28 cellular contexts compared by ENCODE assay signal in the genomic region with DNA sequence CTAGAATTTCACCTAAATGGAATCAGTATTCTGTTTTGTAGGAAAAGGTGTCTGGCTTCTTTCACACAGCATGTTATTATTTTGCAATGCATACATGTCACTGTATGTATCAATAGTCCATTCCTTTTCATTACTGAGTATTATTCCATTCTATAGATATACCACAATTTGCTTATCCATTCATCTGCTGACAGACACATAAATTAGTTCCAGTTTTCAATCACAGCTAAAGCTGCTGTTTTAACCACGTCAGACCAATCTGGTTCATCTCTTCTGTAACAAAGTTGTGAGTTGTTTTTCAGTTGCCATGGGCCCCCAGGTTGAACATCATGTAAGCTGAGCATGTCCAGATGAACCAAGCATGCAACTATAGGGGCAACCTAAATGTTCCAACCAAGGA.
A peak's percentile ranks its signal among the peaks of the same experiment; 100 is the strongest.
DNase-seq lines count a peak whose midpoint lies in the region; ATAC-seq and TF ChIP-seq lines count a peak whose summit lies in the region.
"Had no signal": no experiment of that assay in that cellular context is flagged by ENCODE, and none has a peak within 500 bp of the region (broad histone marks: within the 10 kb centered on the region; RNA-seq: fewer than 3 reads in every experiment).

No MANE protein-coding gene starts in this region.

- peak overlapping the region; percentile 16 for H3K27ac Mint-ChIP-seq in activated CD4-positive, alpha-beta memory T cell treated with anti-CD3 and anti-CD28 coated beads for 36 hours
- no peak overlapping the region for H3K27ac Mint-ChIP-seq in activated CD4-positive, alpha-beta memory T cell treated with anti-CD3 and anti-CD28 coated beads, Interleukin-2, amount 10 ng/mL, durations not matched to agents 7 days and 5 days
- peak overlapping the region; percentile 63 for H3K27ac Mint-ChIP-seq in CD4-positive, alpha-beta T cell
- H3K27ac Mint-ChIP-seq in T-helper 17 cell (peak overlapping the region; percentile 97), memory B cell (peak overlapping the region; percentile 45)
- H3K27ac Mint-ChIP-seq: progenitor cell of endocrine pancreas; T-helper 2 cell treated with Interferon-gamma antibody and Interleukin-4, amounts not matched to agents 5 μg/mL and 100 μg/mL, for 36 hours had no signal

- no peak for TF ChIP-seq CTCF in CD4-positive, alpha-beta T cell (IDR thresholded peaks at IDR 0.05)
- TF ChIP-seq CTCF in dorsolateral prefrontal cortex (IDR thresholded peaks at IDR 0.05 in 54 of 56, conservative IDR thresholded peaks at IDR 0.05 in 2 of 56; ENCODE audit: low read depth in 1 of 56, partially characterized antibody in 56 of 56): no peak

- no peaks in the 10 kb centered on the region for H3K27me3 ChIP-seq in CD4-positive, alpha-beta T cell (ENCODE audit: control insufficient read depth, insufficient read depth, low read length)
- H3K27me3 ChIP-seq in dorsolateral prefrontal cortex: no peaks in the 10 kb centered on the region
- H3K27me3 ChIP-seq: adrenal gland, body of pancreas, gastrocnemius medialis, sigmoid colon, tibial artery had no signal

- H3K4me1 Mint-ChIP-seq in activated CD4-positive, alpha-beta memory T cell treated with anti-CD3 and anti-CD28 coated beads for 36 hours (ENCODE audit: low read depth): peaks cover 75% of the 10 kb centered on the region
- peaks cover 58% of the 10 kb centered on the region for H3K4me1 Mint-ChIP-seq in activated CD4-positive, alpha-beta memory T cell treated with anti-CD3 and anti-CD28 coated beads, Interleukin-2, amount 10 ng/mL, durations not matched to agents 7 days and 5 days
- H3K4me1 Mint-ChIP-seq in CD4-positive, alpha-beta T cell (ENCODE audit: low read depth): peaks cover 82% of the 10 kb centered on the region
- H3K4me1 Mint-ChIP-seq in T-helper 17 cell (peaks cover 57% of the 10 kb centered on the region), memory B cell (peaks cover 41% of the 10 kb centered on the region)

- H3K4me3 ChIP-seq in dorsolateral prefrontal cortex: no peak overlapping the region
- H3K4me3 ChIP-seq: adrenal gland, body of pancreas, gastrocnemius medialis, HAP-1, sigmoid colon, tibial artery had no signal

- peaks cover 48% of the 10 kb centered on the region for H3K36me3 Mint-ChIP-seq in activated CD4-positive, alpha-beta memory T cell treated with anti-CD3 and anti-CD28 coated beads for 36 hours
- peaks cover 59% of the 10 kb centered on the region for H3K36me3 Mint-ChIP-seq in activated CD4-positive, alpha-beta memory T cell treated with anti-CD3 and anti-CD28 coated beads, Interleukin-2, amount 10 ng/mL, durations not matched to agents 7 days and 5 days (ENCODE audit: low read depth)
- peaks cover 83% of the 10 kb centered on the region for H3K36me3 Mint-ChIP-seq in CD4-positive, alpha-beta T cell (ENCODE audit: low read depth)
- H3K36me3 Mint-ChIP-seq in T-helper 17 cell (ENCODE audit: low read depth) (peaks cover 20% of the 10 kb centered on the region), memory B cell (peaks cover 36% of the 10 kb centered on the region)

- H3K9me3 ChIP-seq in CD4-positive, alpha-beta T cell (ENCODE audit: control insufficient read depth, low read length): no peaks in the 10 kb centered on the region
- H3K9me3 ChIP-seq in T-helper 17 cell (ENCODE audit: control insufficient read depth, low read length, poor library complexity, severe bottlenecking): no peaks in the 10 kb centered on the region
- H3K9me3 ChIP-seq: adrenal gland, body of pancreas, Caco-2, gastrocnemius medialis, sigmoid colon, tibial artery had no signal

- H3K4me3 Mint-ChIP-seq in activated CD4-positive, alpha-beta memory T cell treated with anti-CD3 and anti-CD28 coated beads for 36 hours: no peak overlapping the region
- no peak overlapping the region for H3K4me3 Mint-ChIP-seq in activated CD4-positive, alpha-beta memory T cell treated with anti-CD3 and anti-CD28 coated beads, Interleukin-2, amount 10 ng/mL, durations not matched to agents 7 days and 5 days
- peak overlapping the region; percentile 6 for H3K4me3 Mint-ChIP-seq in CD4-positive, alpha-beta T cell
- peak overlapping the region; percentile 47 for H3K4me3 Mint-ChIP-seq in T-helper 17 cell
- H3K4me3 Mint-ChIP-seq in memory B cell: no peak overlapping the region
- H3K4me3 Mint-ChIP-seq: T-helper 2 cell treated with Interferon-gamma antibody and Interleukin-4, amounts not matched to agents 5 μg/mL and 100 μg/mL, for 36 hours had no signal

- DNase-seq in activated CD4-positive, alpha-beta memory T cell treated with anti-CD3 and anti-CD28 coated beads for 36 hours: peak; percentile 18
- no peak for DNase-seq in activated CD4-positive, alpha-beta memory T cell treated with anti-CD3 and anti-CD28 coated beads, Interleukin-2, amount 10 ng/mL, durations not matched to agents 7 days and 5 days
- no peak for DNase-seq in CD4-positive, alpha-beta T cell
- DNase-seq in T-helper 17 cell (no peak), memory B cell (ENCODE audit: low spot score in 2 of 2) (no peak), NCI-H1694 treated with DMSO at 0.1 percent for 48 hours (lab: John Stamatoyannopoulos, UW) (no peak), RPMI8226 (no peak), dorsolateral prefrontal cortex (no peak)
- DNase-seq: activated CD4-positive, alpha-beta T cell treated with anti-CD3 and anti-CD28 coated beads for 48 hours; adrenal gland; body of pancreas; Caco-2; cerebellar nuclear complex; DMS53; gastrocnemius medialis; Kasumi-1; NCI-H1436 treated with DMSO at 0.1 percent for 48 hours; NCI-H226; NCI-H526 treated with DMSO at 0.1 percent for 48 hours; PC-3; sigmoid colon; stimulated activated CD4-positive, alpha-beta T cell treated with anti-CD3 and anti-CD28 coated beads, Interleukin-12 subunit alpha, Interleukin-12 subunit beta, amount 100 ng/mL, for 4 hours; stimulated activated CD4-positive, alpha-beta T cell treated with anti-CD3 and anti-CD28 coated beads, Interleukin-4, amount 100 ng/mL, for 1 hour; tibial artery had no signal

- no peak overlapping the region for H3K27ac ChIP-seq in CD4-positive, alpha-beta T cell (ENCODE audit: low read depth, low read length)
- H3K27ac ChIP-seq in dorsolateral prefrontal cortex: no peak overlapping the region
- H3K27ac ChIP-seq: body of pancreas, sigmoid colon, tibial artery had no signal

- CTCF ChIA-PET in activated CD4-positive, alpha-beta memory T cell treated with anti-CD3 and anti-CD28 coated beads for 36 hours (lab: Charles Lee): no interaction called here
- CTCF ChIA-PET in activated CD4-positive, alpha-beta memory T cell treated with anti-CD3 and anti-CD28 coated beads, Interleukin-2, amount 10 ng/mL, durations not matched to agents 7 days and 5 days (lab: Charles Lee): interaction anchor here (1.3 kb wide), 1 partner anchor 149 kb away, joined by 6 read pairs; no protein-coding TSS in a partner anchor
- CTCF ChIA-PET in CD4-positive, alpha-beta T cell (lab: Charles Lee): interaction anchor here (1.3 kb wide), 1 partner anchor 63 kb away, joined by 3 read pairs; no protein-coding TSS in a partner anchor

- H3K27me3 Mint-ChIP-seq in activated CD4-positive, alpha-beta memory T cell treated with anti-CD3 and anti-CD28 coated beads for 36 hours: no peaks in the 10 kb centered on the region
- H3K27me3 Mint-ChIP-seq in activated CD4-positive, alpha-beta memory T cell treated with anti-CD3 and anti-CD28 coated beads, Interleukin-2, amount 10 ng/mL, durations not matched to agents 7 days and 5 days: no peaks in the 10 kb centered on the region
- no peaks in the 10 kb centered on the region for H3K27me3 Mint-ChIP-seq in CD4-positive, alpha-beta T cell
- no peaks in the 10 kb centered on the region for H3K27me3 Mint-ChIP-seq in T-helper 17 cell
- H3K27me3 Mint-ChIP-seq in memory B cell: no peaks in the 10 kb centered on the region

- POLR2A ChIA-PET in activated CD4-positive, alpha-beta memory T cell treated with anti-CD3 and anti-CD28 coated beads for 36 hours (lab: Charles Lee): interaction anchor here (0.8 to 1.7 kb wide), 2 partner anchors 10 to 12 kb away, joined by 3 to 4 read pairs; no protein-coding TSS in a partner anchor
- POLR2A ChIA-PET in activated CD4-positive, alpha-beta memory T cell treated with anti-CD3 and anti-CD28 coated beads, Interleukin-2, amount 10 ng/mL, durations not matched to agents 7 days and 5 days (lab: Charles Lee): interaction anchor here (1.3 kb wide), 1 partner anchor 86 kb away, joined by 3 read pairs; no protein-coding TSS in a partner anchor
- POLR2A ChIA-PET in CD4-positive, alpha-beta T cell (lab: Charles Lee): no interaction called here

- intact Hi-C loops in activated CD4-positive, alpha-beta memory T cell treated with anti-CD3 and anti-CD28 coated beads for 36 hours (cut with micrococcal nuclease): no loop called here
- intact Hi-C loops in CD4-positive, alpha-beta T cell (cut with DNase I, micrococcal nuclease): loop anchor here in 1 of 2 experiments (2.0 kb wide), 1 partner anchor 15 kb away; no protein-coding TSS in a partner anchor
- intact Hi-C loops in dorsolateral prefrontal cortex (cut with DNase I): no loop called here

- H3K9me3 Mint-ChIP-seq in activated CD4-positive, alpha-beta memory T cell treated with anti-CD3 and anti-CD28 coated beads for 36 hours: peaks cover 6% of the 10 kb centered on the region
- H3K9me3 Mint-ChIP-seq in activated CD4-positive, alpha-beta memory T cell treated with anti-CD3 and anti-CD28 coated beads, Interleukin-2, amount 10 ng/mL, durations not matched to agents 7 days and 5 days: peaks cover 3% of the 10 kb centered on the region
- peaks cover 6% of the 10 kb centered on the region for H3K9me3 Mint-ChIP-seq in CD4-positive, alpha-beta T cell
- peaks cover 4% of the 10 kb centered on the region for H3K9me3 Mint-ChIP-seq in memory B cell

- ATAC-seq in CD4-positive, alpha-beta T cell (ENCODE audit: poor library complexity): no peak
- ATAC-seq in T-helper 17 cell: no peak
- no peak for ATAC-seq in memory B cell (ENCODE audit: low read depth)
- ATAC-seq: body of pancreas, gastrocnemius medialis, PC-3, Right ventricle myocardium inferior had no signal

Comparison
In these comparisons a context has a peak if more than half of its experiments do, and no peak if none do; other contexts are left out.
1. H3K4me3 Mint-ChIP-seq: peak in CD4-positive, alpha-beta T cell (single experiment) and T-helper 17 cell (single experiment); none in activated CD4-positive, alpha-beta memory T cell treated with anti-CD3 and anti-CD28 coated beads for 36 hours (single experiment), activated CD4-positive, alpha-beta memory T cell treated with anti-CD3 and anti-CD28 coated beads, Interleukin-2, amount 10 ng/mL, durations not matched to agents 7 days and 5 days (single experiment) and memory B cell (single experiment).